ENCODE assay signal across 1 cellular context in genomic region chr17:75113798-75114551, GRCh38.
TF ChIP-seq lines count a peak whose summit lies in the region.

No MANE protein-coding gene starts in this region.

TF ChIP-seq in K562, 482 proteins besides CTCF, POLR2A, EP300 and RAD21 (continued from another document):
- no peak for TF ChIP-seq ZNF407 (IDR thresholded peaks at IDR 0.05; ENCODE audit: low read depth)
- no peak for TF ChIP-seq HDAC8 (tag; IDR thresholded peaks at IDR 0.05)
- TF ChIP-seq VEZF1 (CRISPR knock-in tag; IDR thresholded peaks at IDR 0.05), result peak; percentile 41; the same call in 1 of the 2 replicates
- no peak for TF ChIP-seq MEF2A (IDR thresholded peaks at IDR 0.05; ENCODE audit: control insufficient read depth, low read depth, low read length)
- TF ChIP-seq IRF9 (tag; IDR thresholded peaks at IDR 0.05), result no peak
- TF ChIP-seq NBN (IDR thresholded peaks at IDR 0.05; ENCODE audit: low read depth), result no peak
- no peak for TF ChIP-seq ZNF274 (IDR thresholded peaks at IDR 0.05; ENCODE audit: borderline replicate concordance, low read depth, low read length)
- TF ChIP-seq ZFPM2 (CRISPR knock-in tag; IDR thresholded peaks at IDR 0.05), result no peak
- peak; percentile 34 for TF ChIP-seq SAP30 (IDR thresholded peaks at IDR 0.05; ENCODE audit: borderline replicate concordance, insufficient read depth, low read depth, low read length, poor library complexity, severe bottlenecking)
- no peak for TF ChIP-seq ARID3A (IDR thresholded peaks at IDR 0.05; ENCODE audit: borderline replicate concordance, low read depth, low read length)
- TF ChIP-seq HDGF (IDR thresholded peaks at IDR 0.05), result 0 out of 2 replicates have a peak, but pooled peaks have one; percentile 61
- no peak for TF ChIP-seq RBBP5 (IDR thresholded peaks at IDR 0.05; ENCODE audit: borderline replicate concordance, insufficient read depth, low read length, poor library complexity, severe bottlenecking)
- no peak for TF ChIP-seq PHF20 (IDR thresholded peaks at IDR 0.05; ENCODE audit: partially characterized antibody)
- TF ChIP-seq CBX3 (IDR thresholded peaks at IDR 0.05; ENCODE audit: borderline replicate concordance in 1 of 2, low read length in 2 of 2), result no peak; a peak in 1 of 3 replicates
- TF ChIP-seq GATAD2B (IDR thresholded peaks at IDR 0.05; ENCODE audit: borderline replicate concordance), result no peak
- no peak for TF ChIP-seq SIN3B (IDR thresholded peaks at IDR 0.05; ENCODE audit: low read depth)
- TF ChIP-seq ZNF280B (CRISPR knock-in tag; IDR thresholded peaks at IDR 0.05), result no peak
- no peak for TF ChIP-seq CUX1 (CRISPR knock-in tag; IDR thresholded peaks at IDR 0.05)
- TF ChIP-seq CTCFL (IDR thresholded peaks at IDR 0.05; ENCODE audit: borderline replicate concordance, insufficient read depth, low read depth, low read length, poor library complexity, severe bottlenecking), result peak; percentile 53
- TF ChIP-seq TBL1XR1 (IDR thresholded peaks at IDR 0.05; ENCODE audit: low read length in 2 of 2), result 0 out of 4 replicates have a peak, but pooled peaks of 1 of the 2 experiments have one; percentile 24
- no peak for TF ChIP-seq ARID1B (IDR thresholded peaks at IDR 0.05)
- TF ChIP-seq TRIM25 (IDR thresholded peaks at IDR 0.05; ENCODE audit: borderline replicate concordance), result no peak
- TF ChIP-seq CBX1 (IDR thresholded peaks at IDR 0.05; ENCODE audit: low read depth), result no peak
- 0 out of 2 replicates have a peak, but pooled peaks have one; percentile 37 for TF ChIP-seq MYC (IDR thresholded peaks at IDR 0.05; ENCODE audit: low read depth, low read length)
- TF ChIP-seq MYC (CRISPR knock-in tag; IDR thresholded peaks at IDR 0.05; ENCODE audit: borderline replicate concordance, low read depth), result no peak
- TF ChIP-seq CHD2 (IDR thresholded peaks at IDR 0.05; ENCODE audit: low read depth, low read length), result no peak
- TF ChIP-seq NEUROD1 (IDR thresholded peaks at IDR 0.05; ENCODE audit: borderline replicate concordance, low read depth, low read length, partially characterized antibody), result no peak
- TF ChIP-seq CREB3 (tag; conservative IDR thresholded peaks at IDR 0.05; ENCODE audit: low read depth), result no peak
- no peak for TF ChIP-seq NFATC3 (IDR thresholded peaks at IDR 0.05)
TF ChIP-seq in K562: peak in this region for 76.
